1 cellular context compared by ENCODE assay signal in genomic region chr6:2560140-2560818, GRCh38.
A peak's percentile ranks its signal among the peaks of the same experiment; 100 is the strongest.
TF ChIP-seq lines count a peak whose summit lies in the region.

No MANE protein-coding gene starts in this region.

TF ChIP-seq in K562, 482 proteins besides CTCF, POLR2A, EP300 and RAD21 (continued from another document):
- TF ChIP-seq ZBTB40 (IDR thresholded peaks at IDR 0.05) (peak; percentile 87), ZBTB40 (CRISPR knock-in tag; IDR thresholded peaks at IDR 0.05) (peak; percentile 49; the same call in 1 of the 2 replicates)
